ENCODE assay signal across 29 cellular contexts in the genomic region with DNA sequence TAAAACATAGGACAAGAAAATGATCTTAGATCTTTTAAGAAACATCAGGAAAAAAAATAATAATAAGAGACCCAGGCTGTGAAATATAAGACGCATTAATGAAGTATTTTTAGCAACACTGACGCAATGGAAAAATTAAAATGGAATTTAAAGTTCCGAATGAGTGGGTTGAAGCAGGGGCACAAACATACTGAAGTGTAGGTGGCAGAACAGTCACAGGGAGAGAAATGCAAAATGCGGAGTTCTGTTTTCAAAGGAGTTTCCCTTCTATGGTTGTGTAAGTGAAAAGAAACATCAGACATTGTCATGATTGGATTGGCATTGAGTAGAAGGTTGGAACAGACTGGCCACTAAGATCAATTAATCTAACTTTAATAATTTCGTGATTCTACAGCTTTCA.
"Had no signal": no experiment of that assay in that cellular context is flagged by ENCODE, and none has a peak within 500 bp of the region (broad histone marks: within the 10 kb centered on the region; RNA-seq: fewer than 3 reads in every experiment).

No MANE protein-coding gene starts in this region.

- DNase-seq: activated B cell treated with CpG ODN at 0.5 μM for 24 hours; activated CD4-positive, alpha-beta T cell treated with anti-CD3 and anti-CD28 coated beads for 48 hours; activated CD4-positive, alpha-beta T cell treated with anti-CD3 and anti-CD28 coated beads, Interleukin-2, amount 50 U/mL, for 1 hour; activated CD4-positive, alpha-beta T cell treated with anti-CD3 and anti-CD28 coated beads, Interleukin-2, amount 50 U/mL, for 48 hours; activated CD8-positive, alpha-beta memory T cell treated with anti-CD3 and anti-CD28 coated beads for 24 hours; activated CD8-positive, alpha-beta T cell treated with anti-CD3 and anti-CD28 coated beads for 36 hours; activated effector memory CD4-positive, alpha-beta T cell treated with Interleukin-2 at 50 U/mL for 16 hours; activated gamma-delta T cell treated with Interleukin-2 at 50 U/mL for 16 hours; activated naive CD4-positive, alpha-beta T cell treated with anti-CD3 and anti-CD28 coated beads, Interleukin-2, amount 50 U/mL, for 16 hours; activated naive CD4-positive, alpha-beta T cell treated with Interleukin-2 at 50 U/mL for 16 hours; activated T-cell treated with anti-CD3 and anti-CD28 coated beads, Interleukin-2, amount 50 U/mL, for 4 hours; amniotic stem cell; anterior cingulate cortex; brain microvascular endothelial cell; cortex of kidney; dermis blood vessel endothelial cell; effector CD4-positive, alpha-beta T cell; effector memory CD8-positive, alpha-beta T cell; esophagus squamous epithelium; foreskin fibroblast; T-helper 1 cell; T-helper 17 cell; T1000; WERI-Rb-1 had no signal

- H3K27me3 Mint-ChIP-seq: activated T-helper 17 cell treated with anti-CD3 and anti-CD28 coated beads, Interleukin-2, amount 50 U/mL, for 72 hours had no signal

- H3K27ac Mint-ChIP-seq: activated B cell treated with CpG ODN at 0.5 μM for 24 hours; activated CD8-positive, alpha-beta T cell treated with anti-CD3 and anti-CD28 coated beads for 36 hours; activated naive CD8-positive, alpha-beta T cell; activated T-helper 17 cell treated with anti-CD3 and anti-CD28 coated beads, Interleukin-2, amount 50 U/mL, for 72 hours; effector memory CD8-positive, alpha-beta T cell; T-helper 17 cell; T-helper 2 cell treated with Interferon-gamma antibody and Interleukin-4, amounts not matched to agents 5 μg/mL and 100 μg/mL, for 36 hours had no signal

- H3K27me3 ChIP-seq: brain microvascular endothelial cell, esophagus squamous epithelium had no signal

- H3K4me1 ChIP-seq: esophagus squamous epithelium had no signal

- H3K36me3 ChIP-seq: brain microvascular endothelial cell, esophagus squamous epithelium, WERI-Rb-1 had no signal

- ATAC-seq: activated CD4-positive, CD25-positive, alpha-beta regulatory T cell treated with anti-CD3 and anti-CD28 coated beads, Interleukin-2, amount 50 U/mL, for 24 hours; activated CD8-positive, alpha-beta T cell treated with anti-CD3 and anti-CD28 coated beads for 36 hours; activated T-cell treated with anti-CD3 and anti-CD28 coated beads, Interleukin-2, amount 50 U/mL, for 4 hours; activated T-helper 17 cell treated with anti-CD3 and anti-CD28 coated beads, Interleukin-2, amount 50 U/mL, for 72 hours; effector memory CD8-positive, alpha-beta T cell; T-helper 17 cell had no signal

- H3K4me3 ChIP-seq: esophagus squamous epithelium had no signal

- H3K4me3 Mint-ChIP-seq: activated B cell treated with CpG ODN at 0.5 μM for 24 hours; activated CD8-positive, alpha-beta T cell treated with anti-CD3 and anti-CD28 coated beads for 36 hours; activated naive CD8-positive, alpha-beta T cell; activated T-cell treated with anti-CD3 and anti-CD28 coated beads, Interleukin-2, amount 50 U/mL, for 4 hours; activated T-helper 17 cell treated with anti-CD3 and anti-CD28 coated beads, Interleukin-2, amount 50 U/mL, for 72 hours; effector memory CD8-positive, alpha-beta T cell; T-helper 17 cell; T-helper 2 cell treated with Interferon-gamma antibody and Interleukin-4, amounts not matched to agents 5 μg/mL and 100 μg/mL, for 36 hours had no signal

- H3K9me3 Mint-ChIP-seq: activated CD8-positive, alpha-beta T cell treated with anti-CD3 and anti-CD28 coated beads for 36 hours; activated T-helper 17 cell treated with anti-CD3 and anti-CD28 coated beads, Interleukin-2, amount 50 U/mL, for 72 hours; effector memory CD8-positive, alpha-beta T cell had no signal

- H3K27ac ChIP-seq: brain microvascular endothelial cell, epithelial cell of prostate, esophagus squamous epithelium, WERI-Rb-1 had no signal

- H3K9me3 ChIP-seq: esophagus squamous epithelium had no signal
